Comparison of ENCODE assay signal across 11 cellular contexts in the genomic region with DNA sequence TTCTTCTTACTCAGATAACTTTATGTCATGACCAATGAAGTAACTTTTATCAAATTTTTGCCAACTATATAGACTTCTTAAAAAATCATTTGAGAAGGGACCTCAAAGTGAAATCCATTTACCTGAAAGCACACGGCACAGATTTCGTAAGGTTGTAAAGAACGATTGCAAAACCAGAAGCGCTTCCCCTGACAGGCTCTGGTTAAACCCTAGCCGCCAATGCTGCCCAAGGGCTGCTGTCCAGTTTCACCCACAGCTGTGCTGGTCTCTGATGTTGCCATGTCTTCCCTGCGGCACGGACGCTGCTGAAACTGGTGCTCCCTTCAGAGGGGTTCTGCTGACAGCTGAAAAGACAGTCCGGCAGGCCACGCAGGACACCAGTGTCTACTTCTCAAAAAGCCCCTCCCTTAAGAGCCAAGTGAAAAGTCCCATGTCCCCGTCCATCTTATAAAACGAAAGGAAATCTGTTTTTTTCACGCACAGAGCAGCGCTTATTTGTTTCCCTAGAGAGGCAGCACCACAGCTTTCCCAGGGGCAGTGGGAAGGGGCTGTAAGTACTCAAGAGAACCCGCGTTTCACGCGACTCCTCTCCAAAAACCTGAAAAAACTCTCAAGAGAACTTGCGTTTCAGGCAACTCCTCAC. TPM values are rescaled to one million over a fixed set of nuclear protein-coding genes. Genes with fewer than 3 reads are reported as not detected.
DNase-seq lines count a peak whose midpoint lies in the region; ATAC-seq and TF ChIP-seq lines count a peak whose summit lies in the region.
"Had no signal": no experiment of that assay in that cellular context is flagged by ENCODE, and none has a peak within 500 bp of the region (broad histone marks: within the 10 kb centered on the region; RNA-seq: fewer than 3 reads in every experiment).

No MANE protein-coding gene starts in this region.

- peaks cover 49% of the 10 kb centered on the region for H3K4me1 Mint-ChIP-seq in neural crest cell

- peaks cover 59% of the 10 kb centered on the region for H3K4me1 ChIP-seq in ACC112 (ENCODE audit: control insufficient read depth, insufficient read depth, low read length, unreplicated experiment)

- H3K27ac ChIP-seq in ACC112 (ENCODE audit: low read depth, low read length) (peak overlapping the region; percentile 81), SK-N-MC (peak overlapping the region; percentile 77)

- ATAC-seq in GM19324 (IDR thresholded peaks at IDR 0.05; ENCODE audit: low FRiP score, unreplicated experiment) (no peak), left colon (no peak)

- intact Hi-C loops in left colon (cut with DNase I, micrococcal nuclease), result no loop called here

- no peaks in the 10 kb centered on the region for H3K27me3 Mint-ChIP-seq in neural crest cell (ENCODE audit: low read depth)
- H3K27me3 Mint-ChIP-seq: activated naive CD8-positive, alpha-beta T cell treated with anti-CD3 and anti-CD28 coated beads, Interleukin-2, amount 10 ng/mL, durations not matched to agents 7 days and 5 days had no signal

- peaks cover 20% of the 10 kb centered on the region for H3K36me3 Mint-ChIP-seq in neural crest cell (ENCODE audit: low read depth)
- H3K36me3 Mint-ChIP-seq: activated naive CD8-positive, alpha-beta T cell treated with anti-CD3 and anti-CD28 coated beads, Interleukin-2, amount 10 ng/mL, durations not matched to agents 7 days and 5 days had no signal

- peak overlapping the region; percentile 76 for H3K4me3 ChIP-seq in ACC112 (ENCODE audit: low read depth, low read length)
- no peak overlapping the region for H3K4me3 ChIP-seq in SK-N-MC
- H3K4me3 ChIP-seq in fibroblast of pulmonary artery (replicated peaks; ENCODE audit: low read depth, low read length), result peak overlapping the region; percentile 27

- no peaks in the 10 kb centered on the region for H3K9me3 ChIP-seq in SK-N-MC (ENCODE audit: low read depth, low read length)

- H2AFZ ChIP-seq in ACC112 (ENCODE audit: low read length, unreplicated experiment), result peak overlapping the region; percentile 10

- no peaks in the 10 kb centered on the region for H3K9me3 Mint-ChIP-seq in neural crest cell
- H3K9me3 Mint-ChIP-seq: activated naive CD8-positive, alpha-beta T cell treated with anti-CD3 and anti-CD28 coated beads, Interleukin-2, amount 10 ng/mL, durations not matched to agents 7 days and 5 days had no signal

- no peaks in the 10 kb centered on the region for H3K27me3 ChIP-seq in ACC112 (ENCODE audit: insufficient read depth, low read length)

- no peak for DNase-seq in SK-N-MC (ENCODE audit: low read depth, low spot score)
- DNase-seq in fibroblast of pulmonary artery (ENCODE audit: low read depth), result peak; percentile 68
- no peak for DNase-seq in neural crest cell (ENCODE audit: low read depth, low spot score)
- DNase-seq in NCI-H2196 (lab: John Stamatoyannopoulos, UW; ENCODE audit: unreplicated experiment), result no peak
- no peak for DNase-seq in stimulated activated CD8-positive, alpha-beta memory T cell treated with anti-CD3 and anti-CD28 coated beads, Interleukin-4, amount 100 ng/mL, for 48 hours
- DNase-seq in left colon, result no peak
- DNase-seq: activated naive CD8-positive, alpha-beta T cell treated with anti-CD3 and anti-CD28 coated beads, Interleukin-2, amount 10 ng/mL, durations not matched to agents 7 days and 5 days; KBM-7; NCI-H748 treated with DMSO at 0.1 percent for 48 hours had no signal

- H3K36me3 ChIP-seq in ACC112 (ENCODE audit: insufficient read depth, low read length) (no peaks in the 10 kb centered on the region), SK-N-MC (ENCODE audit: insufficient read depth, low read length) (no peaks in the 10 kb centered on the region; the same call in 1 of the 2 replicates)

- no peak overlapping the region for H3K9ac ChIP-seq in SK-N-MC (ENCODE audit: insufficient read length)

- TF ChIP-seq CTCF in fibroblast of pulmonary artery (IDR thresholded peaks at IDR 0.05; ENCODE audit: low read length, missing control alignments), result no peak
- TF ChIP-seq CTCF in neural crest cell (conservative IDR thresholded peaks at IDR 0.05), result no peak

- no peak overlapping the region for H3K4me3 Mint-ChIP-seq in neural crest cell
- H3K4me3 Mint-ChIP-seq: activated naive CD8-positive, alpha-beta T cell treated with anti-CD3 and anti-CD28 coated beads, Interleukin-2, amount 10 ng/mL, durations not matched to agents 7 days and 5 days had no signal

- H3K27ac Mint-ChIP-seq in neural crest cell (ENCODE audit: unreplicated experiment), result peak overlapping the region; percentile 71
- H3K27ac Mint-ChIP-seq: activated naive CD8-positive, alpha-beta T cell treated with anti-CD3 and anti-CD28 coated beads, Interleukin-2, amount 10 ng/mL, durations not matched to agents 7 days and 5 days had no signal

- H3K79me2 ChIP-seq in ACC112 (ENCODE audit: control insufficient read depth, insufficient read depth, low read length, unreplicated experiment), result peaks cover 73% of the 10 kb centered on the region

RNA-seq across cellular contexts. Expression of gene GNA12, which starts 32.5 kb away (rescaled TPM):
- 62.5 and 63.5 TPM in 2 replicates for total RNA-seq in neural crest cell
- total RNA-seq in left colon, result 10 to 100 TPM; 21.4 to 32.9 TPM
